In genomic region chr1:220060876-220061275, GRCh38 we compare ENCODE assay signal across 34 cellular contexts.
"Had no signal": no experiment of that assay in that cellular context is flagged by ENCODE, and none has a peak within 500 bp of the region (broad histone marks: within the 10 kb centered on the region; RNA-seq: fewer than 3 reads in every experiment).

No MANE protein-coding gene starts in this region.

- H3K9ac ChIP-seq: SK-N-SH had no signal

- H3K27ac Mint-ChIP-seq: activated CD4-positive, alpha-beta T cell treated with anti-CD3 and anti-CD28 coated beads for 36 hours; activated CD4-positive, alpha-beta T cell treated with anti-CD3 and anti-CD28 coated beads, Interleukin-2, amount 10 ng/mL, durations not matched to agents 7 days and 5 days; activated CD8-positive, alpha-beta T cell treated with anti-CD3 and anti-CD28 coated beads, Interleukin-2, amount 10 ng/mL, durations not matched to agents 7 days and 5 days; activated naive CD4-positive, alpha-beta T cell treated with anti-CD3 and anti-CD28 coated beads for 36 hours; activated naive CD8-positive, alpha-beta T cell; activated naive CD8-positive, alpha-beta T cell treated with anti-CD3 and anti-CD28 coated beads, Interleukin-2, amount 50 U/mL, for 24 hours; activated T-cell treated with anti-CD3 and anti-CD28 coated beads, Interleukin-2, amount 50 U/mL, for 24 hours; activated T-helper 2 cell treated with anti-CD3 and anti-CD28 coated beads, Interferon-gamma antibody, Interleukin-2, Interleukin-4, amounts not matched to agents 10 μg/mL and 5 μg/mL and 100 μg/mL, durations not matched to agents 14 hours and 24 hours and 36 hours; brain; T-helper 1 cell treated with Interleukin-12 subunit alpha and Interleukin-12 subunit beta and Interleukin-4 antibody, amounts not matched to agents 30 μg/mL and 1 μg/mL, for 36 hours; T-helper 2 cell treated with Interferon-gamma antibody and Interleukin-4, amounts not matched to agents 5 μg/mL and 100 μg/mL, for 36 hours had no signal

- H3K4me1 Mint-ChIP-seq: activated CD4-positive, alpha-beta T cell treated with anti-CD3 and anti-CD28 coated beads for 36 hours; brain had no signal

- H3K9me3 Mint-ChIP-seq: activated CD4-positive, alpha-beta T cell treated with anti-CD3 and anti-CD28 coated beads, Interleukin-2, amount 10 ng/mL, durations not matched to agents 7 days and 5 days; activated naive CD4-positive, alpha-beta T cell treated with anti-CD3 and anti-CD28 coated beads for 36 hours; activated naive CD8-positive, alpha-beta T cell treated with anti-CD3 and anti-CD28 coated beads, Interleukin-2, amount 50 U/mL, for 24 hours; activated T-helper 2 cell treated with anti-CD3 and anti-CD28 coated beads, Interferon-gamma antibody, Interleukin-2, Interleukin-4, amounts not matched to agents 10 μg/mL and 5 μg/mL and 100 μg/mL, durations not matched to agents 14 hours and 24 hours and 36 hours; brain; T-helper 1 cell treated with Interleukin-12 subunit alpha and Interleukin-12 subunit beta and Interleukin-4 antibody, amounts not matched to agents 30 μg/mL and 1 μg/mL, for 36 hours; T-helper 2 cell treated with Interferon-gamma antibody and Interleukin-4, amounts not matched to agents 5 μg/mL and 100 μg/mL, for 36 hours had no signal

- ATAC-seq: activated CD4-positive, alpha-beta T cell treated with anti-CD3 and anti-CD28 coated beads for 36 hours; activated CD4-positive, CD25-positive, alpha-beta regulatory T cell treated with anti-CD3 and anti-CD28 coated beads, Interleukin-2, amount 50 U/mL, for 24 hours; activated CD8-positive, alpha-beta T cell treated with anti-CD3 and anti-CD28 coated beads, Interleukin-2, amount 10 ng/mL, durations not matched to agents 7 days and 5 days; activated naive CD8-positive, alpha-beta T cell treated with anti-CD3 and anti-CD28 coated beads, Interleukin-2, amount 50 U/mL, for 24 hours; PC-3 had no signal

- H3K4me3 Mint-ChIP-seq: activated CD4-positive, alpha-beta T cell treated with anti-CD3 and anti-CD28 coated beads for 36 hours; activated CD4-positive, alpha-beta T cell treated with anti-CD3 and anti-CD28 coated beads, Interleukin-2, amount 10 ng/mL, durations not matched to agents 7 days and 5 days; activated CD8-positive, alpha-beta T cell treated with anti-CD3 and anti-CD28 coated beads, Interleukin-2, amount 10 ng/mL, durations not matched to agents 7 days and 5 days; activated naive CD4-positive, alpha-beta T cell treated with anti-CD3 and anti-CD28 coated beads for 36 hours; activated naive CD8-positive, alpha-beta T cell; activated naive CD8-positive, alpha-beta T cell treated with anti-CD3 and anti-CD28 coated beads, Interleukin-2, amount 50 U/mL, for 24 hours; activated T-cell treated with anti-CD3 and anti-CD28 coated beads, Interleukin-2, amount 50 U/mL, for 24 hours; brain; T-helper 1 cell treated with Interleukin-12 subunit alpha and Interleukin-12 subunit beta and Interleukin-4 antibody, amounts not matched to agents 30 μg/mL and 1 μg/mL, for 36 hours; T-helper 2 cell treated with Interferon-gamma antibody and Interleukin-4, amounts not matched to agents 5 μg/mL and 100 μg/mL, for 36 hours had no signal

- H3K27me3 ChIP-seq: Peyer's patch, SJSA1 had no signal

- H3K27ac ChIP-seq: Peyer's patch, SJSA1 had no signal

- H3K9me3 ChIP-seq: Peyer's patch, SJSA1, SK-N-SH had no signal

- DNase-seq: activated CD4-positive, alpha-beta T cell treated with anti-CD3 and anti-CD28 coated beads for 36 hours; activated CD4-positive, alpha-beta T cell treated with anti-CD3 and anti-CD28 coated beads, Interleukin-2, amount 10 ng/mL, durations not matched to agents 7 days and 5 days; activated CD4-positive, alpha-beta T cell treated with anti-CD3 and anti-CD28 coated beads, Interleukin-2, amount 50 U/mL, for 48 hours; activated CD8-positive, alpha-beta T cell treated with anti-CD3 and anti-CD28 coated beads, Interleukin-2, amount 10 ng/mL, durations not matched to agents 7 days and 5 days; activated gamma-delta T cell; activated naive CD4-positive, alpha-beta T cell treated with anti-CD3 and anti-CD28 coated beads for 36 hours; activated naive CD8-positive, alpha-beta T cell treated with anti-CD3 and anti-CD28 coated beads, Interleukin-2, amount 50 U/mL, for 24 hours; activated T-cell treated with anti-CD3 and anti-CD28 coated beads, Interleukin-2, amount 50 U/mL, for 24 hours; anterior cingulate cortex; central memory CD4-positive, alpha-beta T cell; NCI-H1092 treated with DMSO at 0.1 percent for 48 hours; NCI-H1417; NCI-H146; NCI-H187; NCI-H2029 treated with DMSO at 0.1 percent for 48 hours; NCI-H2107; NCI-H2171 treated with DMSO at 0.1 percent for 48 hours; NCI-H226; NCI-H446 treated with DMSO at 0.1 percent for 48 hours; NCI-H524; NCI-H69; NK-92 treated with Interleukin-12 subunit alpha and Interleukin-12 subunit beta, amount 100 ng/mL, for 24 hours; PC-3; Peyer's patch; RPMI8226; SHP77 treated with DMSO at 0.1 percent for 48 hours; SK-N-SH had no signal

- H3K27me3 Mint-ChIP-seq: activated CD4-positive, alpha-beta T cell treated with anti-CD3 and anti-CD28 coated beads for 36 hours; activated CD4-positive, alpha-beta T cell treated with anti-CD3 and anti-CD28 coated beads, Interleukin-2, amount 10 ng/mL, durations not matched to agents 7 days and 5 days; activated naive CD8-positive, alpha-beta T cell; activated naive CD8-positive, alpha-beta T cell treated with anti-CD3 and anti-CD28 coated beads, Interleukin-2, amount 50 U/mL, for 24 hours; activated T-cell treated with anti-CD3 and anti-CD28 coated beads, Interleukin-2, amount 50 U/mL, for 24 hours; brain had no signal

- H3K4me3 ChIP-seq: Peyer's patch, SJSA1 had no signal

- H3K4me1 ChIP-seq: Peyer's patch, SJSA1 had no signal
